Comparison of ENCODE assay signal across 6 cellular contexts in genomic region chr15:56953790-56954189, GRCh38.
"Had no signal": no experiment of that assay in that cellular context is flagged by ENCODE, and none has a peak within 500 bp of the region (broad histone marks: within the 10 kb centered on the region; RNA-seq: fewer than 3 reads in every experiment).

No MANE protein-coding gene starts in this region.

- FAIRE-seq: HTR-8/SVneo had no signal

- H3K9me3 ChIP-seq: HAP-1 had no signal

- ATAC-seq: HCT116 had no signal

- H3K36me3 ChIP-seq: HAP-1 had no signal

- DNase-seq: GOT3, H7, KG1 had no signal

- H3K4me3 ChIP-seq: HAP-1 had no signal
